Comparison of ENCODE assay signal across 22 cellular contexts in the genomic region with DNA sequence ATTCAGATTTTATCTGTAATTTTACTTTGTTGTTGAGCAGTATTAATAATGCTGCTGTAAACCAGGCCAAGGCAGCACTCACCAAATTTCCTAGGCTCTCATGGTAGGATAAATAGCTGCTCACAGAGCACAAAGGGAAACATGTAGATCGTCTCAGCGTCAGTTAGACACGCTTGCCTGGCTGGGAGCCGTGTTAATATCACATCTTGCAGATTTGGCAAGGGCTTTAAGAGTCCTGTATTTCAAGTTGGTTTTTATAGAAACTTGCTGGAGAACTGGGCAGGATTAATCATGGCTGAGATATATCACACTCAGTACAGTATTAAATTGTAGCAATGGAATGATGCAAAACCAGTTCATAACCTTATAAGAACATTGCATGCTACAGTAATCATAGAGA.
DNase-seq lines count a peak whose midpoint lies in the region; ATAC-seq and TF ChIP-seq lines count a peak whose summit lies in the region.
"Had no signal": no experiment of that assay in that cellular context is flagged by ENCODE, and none has a peak within 500 bp of the region (broad histone marks: within the 10 kb centered on the region; RNA-seq: fewer than 3 reads in every experiment).

No MANE protein-coding gene starts in this region.

- TF ChIP-seq CTCF in LNCaP clone FGC (IDR thresholded peaks at IDR 0.05; ENCODE audit: control insufficient read depth, extremely low read depth, insufficient read depth) (no peak), sigmoid colon (IDR thresholded peaks at IDR 0.05) (no peak)

- H3K27me3 ChIP-seq in muscle layer of colon (ENCODE audit: control insufficient read depth in 1 of 2, insufficient read depth in 2 of 2, low read length in 2 of 2) (no peaks in the 10 kb centered on the region), sigmoid colon (no peaks in the 10 kb centered on the region)

- H3K36me3 ChIP-seq in muscle layer of colon (ENCODE audit: insufficient read depth, low read length) (no peaks in the 10 kb centered on the region), sigmoid colon (no peaks in the 10 kb centered on the region)

- TF ChIP-seq EP300 in sigmoid colon (IDR thresholded peaks at IDR 0.05): peak in 1 of 4 donors; percentile 1

- intact Hi-C loops in sigmoid colon (cut with DNase I): loop anchor here (5.0 to 10.0 kb wide), 3 partner anchors 176 to 352 kb away; a partner anchor contains a TSS

- H3K9me3 ChIP-seq in muscle layer of colon (ENCODE audit: low read length) (no peaks in the 10 kb centered on the region), sigmoid colon (no peaks in the 10 kb centered on the region)

- H3K4me1 ChIP-seq in muscle layer of colon (ENCODE audit: insufficient read depth, low read length) (peaks cover 32% of the 10 kb centered on the region), sigmoid colon (peaks cover 0 to 36% (median 23%) of the 10 kb centered on the region in 4 donors)

- DNase-seq in LNCaP clone FGC (ENCODE audit: low read depth) (peak; percentile 81), sigmoid colon (peak; percentile 84), SW480 (ENCODE audit: low spot score) (no peak), mesenteric fat pad (ENCODE audit: low spot score) (no peak)
- DNase-seq: ACHN, AML-193, COR-L47, GF-D8, GOT3, HFFc6, KG1, NCI-H1092, NCI-H146, NCI-H2081 treated with DMSO at 0.1 percent for 48 hours, NCI-H510A, NCI-H82, PC-9 had no signal

- peak; percentile 94 for ATAC-seq in esophagus mucosa
- ATAC-seq in HG03469 (IDR thresholded peaks at IDR 0.05; ENCODE audit: unreplicated experiment): no peak
- ATAC-seq in GM18873 (IDR thresholded peaks at IDR 0.05; ENCODE audit: low FRiP score, unreplicated experiment): no peak
- ATAC-seq: HepG2 had no signal

- 81 to 92% methylated on average over 4 of the region's 4 CpGs for WGBS in sigmoid colon, 2 donors

- H3K9ac ChIP-seq in muscle layer of colon (ENCODE audit: low read length): peak overlapping the region; percentile 12

- peak overlapping the region; percentile 50 for H3K27ac ChIP-seq in muscle layer of colon (ENCODE audit: low read depth, low read length)
- peak overlapping the region; percentile 40 to 75 (median 72) for H3K27ac ChIP-seq in sigmoid colon
- H3K27ac ChIP-seq: PC-9 had no signal

- H3K4me3 ChIP-seq in LNCaP clone FGC (ENCODE audit: low read depth, low read length) (no peak overlapping the region), muscle layer of colon (ENCODE audit: low read depth in 1 of 2, low read length in 2 of 2) (peak overlapping the region in 1 of 2 donors; percentile 1), sigmoid colon (no peak overlapping the region)
- H3K4me3 ChIP-seq: PC-9 had no signal

- no peak for TF ChIP-seq POLR2A in sigmoid colon (IDR thresholded peaks at IDR 0.05)

Comparison
In these comparisons a context has a peak if more than half of its experiments do, and no peak if none do; other contexts are left out.
1. DNase-seq: peak in LNCaP clone FGC (single experiment) and sigmoid colon (single experiment); none in SW480 (single experiment) and mesenteric fat pad (single experiment).